In genomic region chr19:46745521-46746280, GRCh38 we compare ENCODE assay signal across 1 cellular context.
TF ChIP-seq lines count a peak whose summit lies in the region.

Gene FKRP, plus strand, starts transcription at chr19:46746057. Its CDS starts 9,394 bp downstream, at chr19:46755451.

TF ChIP-seq in K562, 482 proteins besides CTCF, POLR2A, EP300 and RAD21 (continued from another document and continues in another):
- no peak for TF ChIP-seq ZNF518B (CRISPR knock-in tag; IDR thresholded peaks at IDR 0.05)
- TF ChIP-seq ILK (tag; IDR thresholded peaks at IDR 0.05; ENCODE audit: borderline replicate concordance, low read depth) = no peak
- no peak for TF ChIP-seq ZNF77 (CRISPR knock-in tag; IDR thresholded peaks at IDR 0.05)
- TF ChIP-seq PBX2 (CRISPR knock-in tag; IDR thresholded peaks at IDR 0.05; ENCODE audit: low read depth) = no peak
- no peak for TF ChIP-seq PBX2 (tag; conservative IDR thresholded peaks at IDR 0.05; ENCODE audit: low read depth)
- no peak for TF ChIP-seq IRF1 (CRISPR knock-in tag; IDR thresholded peaks at IDR 0.05; ENCODE audit: borderline replicate concordance)
- TF ChIP-seq CBFA2T2 (conservative IDR thresholded peaks at IDR 0.05) = no peak
- TF ChIP-seq TRIM24 (IDR thresholded peaks at IDR 0.05) = no peak
- no peak for TF ChIP-seq CREB3L1 (IDR thresholded peaks at IDR 0.05; ENCODE audit: borderline replicate concordance, low read depth)
- TF ChIP-seq ZBTB11 (CRISPR knock-in tag; IDR thresholded peaks at IDR 0.05) = no peak
- no peak for TF ChIP-seq SUPT5H (IDR thresholded peaks at IDR 0.05)
- TF ChIP-seq ZNF655 (CRISPR knock-in tag; IDR thresholded peaks at IDR 0.05) = no peak
- TF ChIP-seq DLX4 (CRISPR knock-in tag; IDR thresholded peaks at IDR 0.05) = no peak
- TF ChIP-seq PREB (CRISPR knock-in tag; IDR thresholded peaks at IDR 0.05) = no peak
- TF ChIP-seq ZBTB5 (IDR thresholded peaks at IDR 0.05) = no peak
- no peak for TF ChIP-seq ATF7 (IDR thresholded peaks at IDR 0.05)
- TF ChIP-seq MTF1 (CRISPR knock-in tag; IDR thresholded peaks at IDR 0.05; ENCODE audit: borderline replicate concordance) = no peak
- TF ChIP-seq ZFP30 (CRISPR knock-in tag; IDR thresholded peaks at IDR 0.05; ENCODE audit: borderline replicate concordance) = no peak
- no peak for TF ChIP-seq ZNF699 (CRISPR knock-in tag; IDR thresholded peaks at IDR 0.05; ENCODE audit: insufficient replicate concordance)
- no peak for TF ChIP-seq NRF1 (conservative IDR thresholded peaks at IDR 0.05 in 1 of 2, IDR thresholded peaks at IDR 0.05 in 1 of 2)
- TF ChIP-seq ZNF639 (CRISPR knock-in tag; conservative IDR thresholded peaks at IDR 0.05 in 1 of 2, IDR thresholded peaks at IDR 0.05 in 1 of 2) = 0 out of 4 replicates have a peak, but pooled peaks of 1 of the 2 experiments have one; percentile 54
- no peak for TF ChIP-seq ZNF263 (CRISPR knock-in tag; IDR thresholded peaks at IDR 0.05; ENCODE audit: borderline replicate concordance)
- no peak for TF ChIP-seq MAFF (IDR thresholded peaks at IDR 0.05; ENCODE audit: low read length)
- TF ChIP-seq FOXP4 (CRISPR knock-in tag; IDR thresholded peaks at IDR 0.05; ENCODE audit: borderline replicate concordance) = no peak
- no peak for TF ChIP-seq BCLAF1 (IDR thresholded peaks at IDR 0.05; ENCODE audit: borderline replicate concordance in 1 of 2, control insufficient read depth in 1 of 2, low read depth in 2 of 2, low read length in 1 of 2)
- TF ChIP-seq NCOA2 (IDR thresholded peaks at IDR 0.05; ENCODE audit: partially characterized antibody in 2 of 2) = no peak
- TF ChIP-seq SLC30A9 (CRISPR knock-in tag; IDR thresholded peaks at IDR 0.05) = no peak
- TF ChIP-seq CBX1 (IDR thresholded peaks at IDR 0.05; ENCODE audit: low read depth) = no peak
